ENCODE assay signal across 8 cellular contexts in genomic region chr9:137176302-137177182, GRCh38. TPM values are rescaled to one million over a fixed set of nuclear protein-coding genes. Genes with fewer than 3 reads are reported as not detected.
A peak's percentile ranks its signal among the peaks of the same experiment; 100 is the strongest.
DNase-seq lines count a peak whose midpoint lies in the region; ATAC-seq and TF ChIP-seq lines count a peak whose summit lies in the region.

No MANE protein-coding gene starts in this region.

- POLR2A ChIA-PET in activated CD4-positive, alpha-beta T cell treated with anti-CD3 and anti-CD28 coated beads for 36 hours (lab: Charles Lee), result no interaction called here
- POLR2A ChIA-PET in activated CD4-positive, alpha-beta memory T cell treated with anti-CD3 and anti-CD28 coated beads for 36 hours (lab: Charles Lee), result no interaction called here

- H3K4me3 Mint-ChIP-seq in activated CD4-positive, alpha-beta T cell treated with anti-CD3 and anti-CD28 coated beads for 36 hours, result no peak overlapping the region
- H3K4me3 Mint-ChIP-seq in activated CD4-positive, alpha-beta memory T cell treated with anti-CD3 and anti-CD28 coated beads for 36 hours, result no peak overlapping the region

- H3K27me3 Mint-ChIP-seq in activated CD4-positive, alpha-beta T cell treated with anti-CD3 and anti-CD28 coated beads for 36 hours, result peaks cover 2% of the 10 kb centered on the region
- peaks cover 6% of the 10 kb centered on the region for H3K27me3 Mint-ChIP-seq in activated CD4-positive, alpha-beta memory T cell treated with anti-CD3 and anti-CD28 coated beads for 36 hours

- peaks cover 6% of the 10 kb centered on the region for H3K36me3 Mint-ChIP-seq in activated CD4-positive, alpha-beta T cell treated with anti-CD3 and anti-CD28 coated beads for 36 hours (ENCODE audit: low read depth)
- H3K36me3 Mint-ChIP-seq in activated CD4-positive, alpha-beta memory T cell treated with anti-CD3 and anti-CD28 coated beads for 36 hours, result no peaks in the 10 kb centered on the region

- peak; percentile 54 for DNase-seq in activated CD4-positive, alpha-beta T cell treated with anti-CD3 and anti-CD28 coated beads for 36 hours
- no peak for DNase-seq in activated CD4-positive, alpha-beta T cell treated with anti-CD3 and anti-CD28 coated beads for 4 hours
- peak; percentile 45 for DNase-seq in activated CD4-positive, alpha-beta memory T cell treated with anti-CD3 and anti-CD28 coated beads for 36 hours
- peak; percentile 79 for DNase-seq in iPS-NIHi11 (ENCODE audit: low spot score)

- no peak overlapping the region for H3K27ac Mint-ChIP-seq in activated CD4-positive, alpha-beta T cell treated with anti-CD3 and anti-CD28 coated beads for 36 hours
- H3K27ac Mint-ChIP-seq in activated CD4-positive, alpha-beta memory T cell treated with anti-CD3 and anti-CD28 coated beads for 36 hours, result no peak overlapping the region

- intact Hi-C loops in activated CD4-positive, alpha-beta T cell treated with anti-CD3 and anti-CD28 coated beads for 36 hours (cut with DNase I, micrococcal nuclease), result no loop called here
- intact Hi-C loops in activated CD4-positive, alpha-beta memory T cell treated with anti-CD3 and anti-CD28 coated beads for 36 hours (cut with micrococcal nuclease), result no loop called here

- TF ChIP-seq RAD21 in Ishikawa (IDR thresholded peaks at IDR 0.05; ENCODE audit: low read depth), result peak; percentile 41; the same call in 1 of the 2 replicates

- CTCF ChIA-PET in activated CD4-positive, alpha-beta T cell treated with anti-CD3 and anti-CD28 coated beads for 36 hours (lab: Charles Lee), result interaction anchor here (0.6 to 1.5 kb wide), 7 partner anchors 12 to 194 kb away, joined by 3 to 7 read pairs (median 3); partner anchors contain the start of genes LCNL1, RNF208 and SSNA1
- CTCF ChIA-PET in activated CD4-positive, alpha-beta memory T cell treated with anti-CD3 and anti-CD28 coated beads for 36 hours (lab: Charles Lee), result interaction anchor here (0.6 to 3.2 kb wide), 17 partner anchors 13 to 358 kb away, joined by 3 to 13 read pairs (median 3); partner anchors contain the start of genes CYSRT1, MAN1B1, RNF224 and SSNA1

- no peak for TF ChIP-seq EP300 in Ishikawa (IDR thresholded peaks at IDR 0.05; ENCODE audit: borderline replicate concordance)

- H3K9me3 Mint-ChIP-seq in activated CD4-positive, alpha-beta T cell treated with anti-CD3 and anti-CD28 coated beads for 36 hours (ENCODE audit: low read depth), result no peaks in the 10 kb centered on the region
- no peaks in the 10 kb centered on the region for H3K9me3 Mint-ChIP-seq in activated CD4-positive, alpha-beta memory T cell treated with anti-CD3 and anti-CD28 coated beads for 36 hours

- H3K4me1 Mint-ChIP-seq in activated CD4-positive, alpha-beta T cell treated with anti-CD3 and anti-CD28 coated beads for 36 hours, result no peaks in the 10 kb centered on the region
- no peaks in the 10 kb centered on the region for H3K4me1 Mint-ChIP-seq in activated CD4-positive, alpha-beta memory T cell treated with anti-CD3 and anti-CD28 coated beads for 36 hours (ENCODE audit: low read depth)

- ATAC-seq in activated CD4-positive, alpha-beta T cell treated with anti-CD3 and anti-CD28 coated beads for 36 hours, result peak; percentile 59
- ATAC-seq in HG03045 (IDR thresholded peaks at IDR 0.05; ENCODE audit: unreplicated experiment) (no peak), GM18517 (IDR thresholded peaks at IDR 0.05; ENCODE audit: unreplicated experiment) (no peak), GM19455 (IDR thresholded peaks at IDR 0.05; ENCODE audit: unreplicated experiment) (no peak)

TF ChIP-seq in Ishikawa, 13 proteins besides CTCF, POLR2A, EP300 and RAD21:
- TF ChIP-seq TCF12 (IDR thresholded peaks at IDR 0.05; ENCODE audit: low read depth), result no peak
- no peak for TF ChIP-seq ZBTB7A (IDR thresholded peaks at IDR 0.05; ENCODE audit: low read depth)

RNA-seq across cellular contexts. Expression of gene TMEM210, which starts 4.7 kb away (rescaled TPM):
- not detected for total RNA-seq in activated CD4-positive, alpha-beta T cell treated with anti-CD3 and anti-CD28 coated beads for 36 hours
- total RNA-seq in activated CD4-positive, alpha-beta memory T cell treated with anti-CD3 and anti-CD28 coated beads for 36 hours, result not detected

RNA-seq across cellular contexts. Expression of gene LRRC26, which starts 6.7 kb away (rescaled TPM):
- not detected for total RNA-seq in activated CD4-positive, alpha-beta T cell treated with anti-CD3 and anti-CD28 coated beads for 36 hours
- not detected for total RNA-seq in activated CD4-positive, alpha-beta memory T cell treated with anti-CD3 and anti-CD28 coated beads for 36 hours

RNA-seq across cellular contexts. Expression of gene ANAPC2, which starts 11.8 kb away (rescaled TPM):
- 10 to 100 TPM; 30.8 to 38.4 TPM for total RNA-seq in activated CD4-positive, alpha-beta T cell treated with anti-CD3 and anti-CD28 coated beads for 36 hours
- 10 to 100 TPM; 36.3 to 36.9 TPM for total RNA-seq in activated CD4-positive, alpha-beta memory T cell treated with anti-CD3 and anti-CD28 coated beads for 36 hours

RNA-seq across cellular contexts. Expression of gene SSNA1, which starts 11.9 kb away (rescaled TPM):
- total RNA-seq in activated CD4-positive, alpha-beta T cell treated with anti-CD3 and anti-CD28 coated beads for 36 hours, result 10 to 100 TPM; 53.6 to 58.6 TPM
- 10 to 100 TPM; 58.9 to 62.1 TPM for total RNA-seq in activated CD4-positive, alpha-beta memory T cell treated with anti-CD3 and anti-CD28 coated beads for 36 hours

RNA-seq across cellular contexts. Expression of gene TPRN, which starts 24.0 kb away (rescaled TPM):
- total RNA-seq in activated CD4-positive, alpha-beta T cell treated with anti-CD3 and anti-CD28 coated beads for 36 hours, result 1 to 10 TPM; 5.6 to 5.8 TPM
- total RNA-seq in activated CD4-positive, alpha-beta memory T cell treated with anti-CD3 and anti-CD28 coated beads for 36 hours, result 1 to 10 TPM; 6.1 to 6.7 TPM

Comparison
In these comparisons a context has a peak if more than half of its experiments do, and no peak if none do; other contexts are left out.
1. DNase-seq: peak in activated CD4-positive, alpha-beta T cell treated with anti-CD3 and anti-CD28 coated beads for 36 hours (single experiment), activated CD4-positive, alpha-beta memory T cell treated with anti-CD3 and anti-CD28 coated beads for 36 hours (single experiment) and iPS-NIHi11 (single experiment); none in activated CD4-positive, alpha-beta T cell treated with anti-CD3 and anti-CD28 coated beads for 4 hours (0 of 2).